Comparison of ENCODE assay signal across 26 cellular contexts in the genomic region with DNA sequence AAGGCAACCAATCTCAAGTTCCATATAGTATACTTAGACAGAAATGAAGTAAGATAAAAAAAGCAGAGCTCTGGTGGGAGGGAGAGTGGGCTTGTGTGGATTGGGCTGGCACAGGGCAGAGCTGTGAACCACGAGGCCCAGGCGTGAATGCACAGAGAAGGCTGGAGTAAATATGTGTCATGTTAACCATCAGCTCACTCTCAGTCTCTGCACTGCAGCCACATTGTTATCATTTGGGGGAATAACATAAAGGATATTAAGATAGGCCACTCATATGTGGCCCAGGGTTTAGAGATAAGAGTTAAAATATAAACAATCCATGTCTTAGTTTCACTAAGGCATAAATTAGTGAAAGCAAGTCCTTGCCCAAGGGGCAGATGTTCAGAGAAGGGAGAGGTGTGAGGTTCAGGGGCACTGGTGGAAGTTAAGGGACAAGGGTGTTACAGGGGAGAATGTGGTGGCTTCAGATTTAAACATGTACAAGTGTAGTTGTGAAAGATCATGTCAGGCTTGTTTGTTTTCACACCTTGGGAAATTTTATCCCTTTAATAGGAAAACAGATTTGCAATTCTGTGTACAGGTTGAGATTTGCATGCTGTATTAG. TPM values are rescaled to one million over a fixed set of nuclear protein-coding genes. Genes with fewer than 3 reads are reported as not detected.
DNase-seq lines count a peak whose midpoint lies in the region; ATAC-seq and TF ChIP-seq lines count a peak whose summit lies in the region.
"Had no signal": no experiment of that assay in that cellular context is flagged by ENCODE, and none has a peak within 500 bp of the region (broad histone marks: within the 10 kb centered on the region; RNA-seq: fewer than 3 reads in every experiment).

No MANE protein-coding gene starts in this region.

- H3K9me3 ChIP-seq in breast epithelium (no peaks in the 10 kb centered on the region), gastrocnemius medialis (no peaks in the 10 kb centered on the region), osteoblast (ENCODE audit: low read depth, low read length) (no peaks in the 10 kb centered on the region)
- H3K9me3 ChIP-seq: A549, Caco-2 had no signal

- H3K79me2 ChIP-seq in osteoblast (ENCODE audit: insufficient read depth, low read length) = no peaks in the 10 kb centered on the region

- H3K36me3 ChIP-seq in breast epithelium (no peaks in the 10 kb centered on the region), gastrocnemius medialis (peaks cover 0 to 66% of the 10 kb centered on the region in 2 donors), osteoblast (ENCODE audit: insufficient read depth, low read length) (no peaks in the 10 kb centered on the region)

- H3K4me3 Mint-ChIP-seq in MCF 10A (ENCODE audit: unreplicated experiment) = no peak overlapping the region
- H3K4me3 Mint-ChIP-seq in effector memory CD8-positive, alpha-beta T cell = no peak overlapping the region
- H3K4me3 Mint-ChIP-seq: CD8-positive, alpha-beta T cell; IgD-negative memory B cell had no signal

- TF ChIP-seq POLR2A in breast epithelium (IDR thresholded peaks at IDR 0.05) (no peak), gastrocnemius medialis (IDR thresholded peaks at IDR 0.05) (no peak)

- H3K4me3 ChIP-seq in breast epithelium (no peak overlapping the region), gastrocnemius medialis (no peak overlapping the region), osteoblast (ENCODE audit: insufficient read depth, low read length) (no peak overlapping the region)
- H3K4me3 ChIP-seq: A549 had no signal

- POLR2A ChIA-PET in MCF 10A (lab: Yijun Ruan, JAX) = interaction anchor here (1.1 kb wide), 1 partner anchor 20 kb away, joined by 4 read pairs; no protein-coding TSS in a partner anchor

- H3K27ac ChIP-seq in breast epithelium (no peak overlapping the region), gastrocnemius medialis (peak overlapping the region; percentile 28 to 81 (median 56)), osteoblast (ENCODE audit: low read depth, low read length) (no peak overlapping the region)
- H3K27ac ChIP-seq: A549, C4-2B, HL-60, RWPE1 had no signal

- DNase-seq in MCF 10A (ENCODE audit: unreplicated experiment) = no peak
- no peak for DNase-seq in breast epithelium (ENCODE audit: low spot score in 2 of 2)
- peak in 1 of 3 experiments; percentile 15 for DNase-seq in effector memory CD8-positive, alpha-beta T cell
- no peak for DNase-seq in gastrocnemius medialis
- DNase-seq in osteoblast (ENCODE audit: insufficient read length, low spot score, missing footprints) = no peak
- DNase-seq in C1 segment of cervical spinal cord (lab: John Stamatoyannopoulos, UW) = no peak
- no peak for DNase-seq in NCI-H2107 (lab: John Stamatoyannopoulos, UW)
- DNase-seq: Caco-2, DMS79, EL, GDM1, MV-4-11, NCI-H1105, NCI-H1436 treated with DMSO at 0.1 percent for 48 hours, NCI-H187 treated with DMSO at 0.1 percent for 48 hours, NCI-H526, NCI-H82, SHP77 had no signal

- no peaks in the 10 kb centered on the region for H3K36me3 Mint-ChIP-seq in MCF 10A (ENCODE audit: insufficient read depth, unreplicated experiment)
- no peaks in the 10 kb centered on the region for H3K36me3 Mint-ChIP-seq in effector memory CD8-positive, alpha-beta T cell (ENCODE audit: insufficient read depth)
- H3K36me3 Mint-ChIP-seq: CD8-positive, alpha-beta T cell; IgD-negative memory B cell had no signal

- peak overlapping the region; percentile 7 for H3K27ac Mint-ChIP-seq in MCF 10A (ENCODE audit: low read depth, unreplicated experiment)
- H3K27ac Mint-ChIP-seq in effector memory CD8-positive, alpha-beta T cell = peak overlapping the region; percentile 7 to 16
- H3K27ac Mint-ChIP-seq: CD8-positive, alpha-beta T cell; IgD-negative memory B cell had no signal

- intact Hi-C loops in MCF 10A (cut with micrococcal nuclease) (no loop called here), breast epithelium (cut with DNase I; ENCODE audit: low total_unique reads) (no loop called here), gastrocnemius medialis (cut with DNase I; ENCODE audit: low total_unique reads) (no loop called here)

- H4K20me1 ChIP-seq in osteoblast (ENCODE audit: insufficient read depth, low read length) = no peaks in the 10 kb centered on the region

- ATAC-seq in effector memory CD8-positive, alpha-beta T cell (replicated peaks) = peak; percentile 96
- no peak for ATAC-seq in gastrocnemius medialis
- ATAC-seq: A549; CD8-positive, alpha-beta T cell; HCT116; Panc1 had no signal

- no TSS peak for BruUV-seq in MCF 10A (replicated peaks; lab: Mats Ljungman, UMichigan)

- no peak overlapping the region for H3K4me2 ChIP-seq in osteoblast (ENCODE audit: insufficient read depth, low read length)
- H3K4me2 ChIP-seq: A549 had no signal

- H2AFZ ChIP-seq in osteoblast (ENCODE audit: low read length) = no peak overlapping the region

- H3K9me3 Mint-ChIP-seq in MCF 10A (ENCODE audit: unreplicated experiment) = no peaks in the 10 kb centered on the region
- H3K9me3 Mint-ChIP-seq in effector memory CD8-positive, alpha-beta T cell = no peaks in the 10 kb centered on the region
- H3K9me3 Mint-ChIP-seq: CD8-positive, alpha-beta T cell had no signal

- peaks cover 11% of the 10 kb centered on the region for H3K4me1 Mint-ChIP-seq in MCF 10A (ENCODE audit: insufficient read depth, unreplicated experiment)
- peaks cover 6 to 10% of the 10 kb centered on the region in 2 donors for H3K4me1 Mint-ChIP-seq in effector memory CD8-positive, alpha-beta T cell (ENCODE audit: low read depth in 2 of 2)
- H3K4me1 Mint-ChIP-seq: IgD-negative memory B cell had no signal

- H3K27me3 Mint-ChIP-seq in MCF 10A (ENCODE audit: insufficient read depth, unreplicated experiment) = no peaks in the 10 kb centered on the region
- peaks cover under 1 to 5% of the 10 kb centered on the region in 2 donors for H3K27me3 Mint-ChIP-seq in effector memory CD8-positive, alpha-beta T cell

- in situ Hi-C loops in gastrocnemius medialis (cut with MboI; ENCODE audit: low sequenced_read_pairs in 4 of 4) = no loop called here

- TF ChIP-seq CTCF in MCF 10A (IDR thresholded peaks at IDR 0.05; ENCODE audit: unreplicated experiment) (no peak), breast epithelium (IDR thresholded peaks at IDR 0.05) (no peak), gastrocnemius medialis (IDR thresholded peaks at IDR 0.05 in 4 of 5, conservative IDR thresholded peaks at IDR 0.05 in 1 of 5) (no peak), osteoblast (IDR thresholded peaks at IDR 0.05; ENCODE audit: extremely low read depth, low read depth, low read length) (no peak)

- H3K4me1 ChIP-seq in breast epithelium (peaks cover 0 to 5% of the 10 kb centered on the region in 2 donors), gastrocnemius medialis (peaks cover 26 to 29% of the 10 kb centered on the region in 2 donors), osteoblast (ENCODE audit: insufficient read depth, low read length) (no peaks in the 10 kb centered on the region)
- H3K4me1 ChIP-seq: A549, Caco-2 had no signal

- CTCF ChIA-PET in MCF 10A (lab: Yijun Ruan, JAX) = no interaction called here

- no peaks in the 10 kb centered on the region for H3K27me3 ChIP-seq in breast epithelium
- H3K27me3 ChIP-seq in gastrocnemius medialis = no peaks in the 10 kb centered on the region
- no peaks in the 10 kb centered on the region for H3K27me3 ChIP-seq in osteoblast (ENCODE audit: insufficient read depth, low read length)

RNA-seq across cellular contexts. Expression of gene GMPR, which starts 14.4 kb away (rescaled TPM):
- 1.9 and 3.0 TPM in 2 replicates for total RNA-seq in MCF 10A (2022)
- 10 to 100 TPM in 1 of 3 donors, 1 to 10 TPM in 2; 4.3 to 16.4 (median 5.9) TPM for total RNA-seq in breast epithelium
- 100 to 1,000 TPM; 109 to 266 (median 239) TPM for total RNA-seq in gastrocnemius medialis
- total RNA-seq in osteoblast = 6.5 and 7.4 TPM in 2 replicates

Comparison
In these comparisons a context has a peak if more than half of its experiments do, and no peak if none do; other contexts are left out.
1. H3K27ac ChIP-seq: peak in gastrocnemius medialis (4 of 4); none in breast epithelium (0 of 2) and osteoblast (single experiment).
2. RNA of gene GMPR, which starts 14.4 kb away (total RNA-seq): 109 to 266 TPM in gastrocnemius medialis; 6.5 to 7.4 TPM in osteoblast, 4.3 to 16.4 TPM in breast epithelium and 1.9 to 3.0 TPM in MCF 10A; every median in the first group is over 4 times any median in the second.